ENCODE assay signal across 8 cellular contexts in the genomic region with DNA sequence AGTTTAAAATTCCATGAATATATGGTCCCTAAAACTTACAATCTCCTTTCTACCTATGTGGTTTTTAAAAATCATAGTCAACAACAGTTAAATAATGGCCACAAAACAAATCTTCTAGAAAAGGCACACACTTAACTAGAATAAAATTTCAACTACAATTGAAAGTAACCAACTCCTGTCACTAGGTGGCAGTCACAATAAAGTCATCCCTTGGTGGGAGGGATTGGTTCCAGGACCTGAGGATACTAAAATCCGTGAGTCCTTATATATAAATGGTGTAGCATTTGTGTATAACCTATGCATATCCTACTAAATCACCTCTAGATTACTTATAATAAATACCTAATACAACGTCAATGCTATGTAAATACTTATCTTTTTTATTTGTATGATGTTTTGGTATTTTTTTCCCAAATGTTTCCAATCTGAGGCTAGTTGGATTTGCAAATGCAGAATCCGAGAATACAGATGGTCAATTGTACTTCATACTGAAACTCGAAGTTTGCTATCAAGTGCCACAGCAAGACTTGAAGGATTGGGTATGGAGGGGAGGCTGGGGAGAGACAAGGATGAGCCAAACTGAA.
DNase-seq lines count a peak whose midpoint lies in the region; ATAC-seq and TF ChIP-seq lines count a peak whose summit lies in the region.

No MANE protein-coding gene starts in this region.

- H3K27me3 Mint-ChIP-seq in CD14-positive monocyte (ENCODE audit: low read depth in 3 of 3) = no peaks in the 10 kb centered on the region

- no peaks in the 10 kb centered on the region for H3K9me3 ChIP-seq in OCI-LY7 (ENCODE audit: low read length)

- no peak for DNase-seq in CD14-positive monocyte (ENCODE audit: low spot score)
- peak; percentile 31 for DNase-seq in HEK293T (ENCODE audit: extremely low spot score)
- peak; percentile 49 for DNase-seq in OCI-LY7 (ENCODE audit: low spot score)
- DNase-seq in dermis microvascular lymphatic vessel endothelial cell (ENCODE audit: low read depth in 2 of 2) = peak; percentile 38 to 65
- DNase-seq in medulla oblongata (ENCODE audit: extremely low spot score) = peak; percentile 83
- no peak for DNase-seq in NCI-H146 treated with DMSO at 0.1 percent for 48 hours (lab: John Stamatoyannopoulos, UW; ENCODE audit: unreplicated experiment)

- peaks cover 4 to 11% of the 10 kb centered on the region in 2 donors for H3K36me3 Mint-ChIP-seq in CD14-positive monocyte

- intact Hi-C loops in CD14-positive monocyte (cut with micrococcal nuclease) (no loop called here), OCI-LY7 (cut with micrococcal nuclease; ENCODE audit: unreplicated experiment) (loop anchor here (5.0 to 10.0 kb wide), 2 partner anchors 110 to 203 kb away; no protein-coding TSS in a partner anchor)

- no peaks in the 10 kb centered on the region for H4K20me1 ChIP-seq in OCI-LY7 (ENCODE audit: insufficient read depth, low read length)

- no peak overlapping the region for H3K4me3 ChIP-seq in OCI-LY7 (ENCODE audit: low read depth, low read length, poor library complexity, severe bottlenecking)

- no TSS peak for BruUV-seq in OCI-LY7 (replicated peaks; lab: Mats Ljungman, UMichigan)

- H2AFZ ChIP-seq in OCI-LY7 (ENCODE audit: low read length) = no peak overlapping the region

- peaks cover 0 to 11% (median 3%) of the 10 kb centered on the region in 7 donors for H3K9me3 Mint-ChIP-seq in CD14-positive monocyte

- H3K79me2 ChIP-seq in OCI-LY7 (ENCODE audit: insufficient read depth, low read depth, low read length) = no peaks in the 10 kb centered on the region

- H3K4me1 ChIP-seq in OCI-LY7 (ENCODE audit: insufficient read depth, low read length, poor library complexity, severe bottlenecking) = no peaks in the 10 kb centered on the region

- H3K4me2 ChIP-seq in OCI-LY7 (ENCODE audit: low read length) = no peak overlapping the region

- TF ChIP-seq CTCF in CD14-positive monocyte (IDR thresholded peaks at IDR 0.05) = peak; percentile 67
- TF ChIP-seq CTCF in OCI-LY7 (conservative IDR thresholded peaks at IDR 0.05; ENCODE audit: low read length) = peak; percentile 91

- ATAC-seq in HG02884 (IDR thresholded peaks at IDR 0.05; ENCODE audit: unreplicated experiment) (no peak), GM19023 (IDR thresholded peaks at IDR 0.05; ENCODE audit: unreplicated experiment) (no peak)

- CTCF ChIA-PET in HEK293T (lab: Yijun Ruan, JAX) (interaction anchor here (0.6 to 2.0 kb wide), 6 partner anchors 9 to 712 kb away, joined by 3 to 6 read pairs (median 4); no protein-coding TSS in a partner anchor), OCI-LY7 (lab: Charles Lee; ENCODE audit: unreplicated experiment) (interaction anchor here (0.7 kb wide), 1 partner anchor 113 kb away, joined by 3 read pairs; no protein-coding TSS in a partner anchor)

- peaks cover 6% of the 10 kb centered on the region for H3K4me1 Mint-ChIP-seq in CD14-positive monocyte

- H3K27ac ChIP-seq in OCI-LY7 (ENCODE audit: low read depth, low read length, poor library complexity, severe bottlenecking) = no peak overlapping the region

- H3K27ac Mint-ChIP-seq in CD14-positive monocyte = peak overlapping the region in 1 of 7 donors; percentile 7

- POLR2A ChIA-PET in HEK293T (lab: Yijun Ruan, JAX) (interaction anchor here (1.1 kb wide), 1 partner anchor 110 kb away, joined by 3 read pairs; no protein-coding TSS in a partner anchor), OCI-LY7 (lab: Charles Lee) (no interaction called here)

- H3K9me2 ChIP-seq in OCI-LY7 (ENCODE audit: insufficient read depth, low read length) = no peaks in the 10 kb centered on the region

- no peaks in the 10 kb centered on the region for H3K36me3 ChIP-seq in OCI-LY7 (ENCODE audit: insufficient read depth, low read length)

- no peak overlapping the region for H3K4me3 Mint-ChIP-seq in CD14-positive monocyte

TF ChIP-seq in HEK293T, 16 proteins besides CTCF, POLR2A, EP300 and RAD21:
- TF ChIP-seq FOXK2 (IDR thresholded peaks at IDR 0.05) (no peak), CTBP1 (IDR thresholded peaks at IDR 0.05; ENCODE audit: borderline replicate concordance) (no peak), SP1 (IDR thresholded peaks at IDR 0.05) (no peak), LEF1 (IDR thresholded peaks at IDR 0.05; ENCODE audit: borderline replicate concordance) (no peak), FOXM1 (IDR thresholded peaks at IDR 0.05; ENCODE audit: borderline replicate concordance) (no peak), L3MBTL2 (conservative IDR thresholded peaks at IDR 0.05) (no peak), HDGF (IDR thresholded peaks at IDR 0.05; ENCODE audit: borderline replicate concordance) (no peak), TARDBP (IDR thresholded peaks at IDR 0.05) (no peak), BHLHE40 (IDR thresholded peaks at IDR 0.05; ENCODE audit: borderline replicate concordance) (no peak), ELF4 (IDR thresholded peaks at IDR 0.05) (no peak), FOXA1 (IDR thresholded peaks at IDR 0.05) (no peak), ZNF384 (IDR thresholded peaks at IDR 0.05) (no peak), NFRKB (IDR thresholded peaks at IDR 0.05) (no peak), SUZ12 (IDR thresholded peaks at IDR 0.05) (no peak), ARNT (IDR thresholded peaks at IDR 0.05) (no peak)
- TF ChIP-seq, protein P1, sequence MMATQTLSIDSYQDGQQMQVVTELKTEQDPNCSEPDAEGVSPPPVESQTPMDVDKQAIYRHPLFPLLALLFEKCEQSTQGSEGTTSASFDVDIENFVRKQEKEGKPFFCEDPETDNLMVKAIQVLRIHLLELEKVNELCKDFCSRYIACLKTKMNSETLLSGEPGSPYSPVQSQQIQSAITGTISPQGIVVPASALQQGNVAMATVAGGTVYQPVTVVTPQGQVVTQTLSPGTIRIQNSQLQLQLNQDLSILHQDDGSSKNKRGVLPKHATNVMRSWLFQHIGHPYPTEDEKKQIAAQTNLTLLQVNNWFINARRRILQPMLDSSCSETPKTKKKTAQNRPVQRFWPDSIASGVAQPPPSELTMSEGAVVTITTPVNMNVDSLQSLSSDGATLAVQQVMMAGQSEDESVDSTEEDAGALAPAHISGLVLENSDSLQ (IDR thresholded peaks at IDR 0.05) = no peak

Comparison
In these comparisons a context has a peak if more than half of its experiments do, and no peak if none do; other contexts are left out.
1. DNase-seq: peak in HEK293T (single experiment), OCI-LY7 (single experiment), dermis microvascular lymphatic vessel endothelial cell (2 of 2) and medulla oblongata (single experiment); none in CD14-positive monocyte (single experiment) and NCI-H146 treated with DMSO at 0.1 percent for 48 hours (single experiment).